In genomic region chr1:230938924-230939368, GRCh38 we compare ENCODE assay signal across 24 cellular contexts. TPM values are rescaled to one million over a fixed set of nuclear protein-coding genes. Genes with fewer than 3 reads are reported as not detected.
DNase-seq lines count a peak whose midpoint lies in the region; ATAC-seq and TF ChIP-seq lines count a peak whose summit lies in the region.
"Had no signal": no experiment of that assay in that cellular context is flagged by ENCODE, and none has a peak within 500 bp of the region (broad histone marks: within the 10 kb centered on the region; RNA-seq: fewer than 3 reads in every experiment).

No MANE protein-coding gene starts in this region.

- ATAC-seq in activated CD4-positive, alpha-beta T cell treated with anti-CD3 and anti-CD28 coated beads for 36 hours: no peak
- no peak for ATAC-seq in activated T-helper 17 cell treated with anti-CD3 and anti-CD28 coated beads, Interleukin-2, amount 50 U/mL, for 72 hours (replicated peaks)
- ATAC-seq: gastrocnemius medialis; left ventricle myocardium superior; right lobe of liver; stimulated activated naive CD8-positive, alpha-beta T cell treated with anti-CD3 and anti-CD28 coated beads, Interleukin-15, Interleukin-2, amounts not matched to agents 100 U/mL and 50 U/mL, for 24 hours had no signal

- peaks cover 10% of the 10 kb centered on the region for H3K4me1 Mint-ChIP-seq in activated CD4-positive, alpha-beta T cell treated with anti-CD3 and anti-CD28 coated beads for 36 hours
- peaks cover 12% of the 10 kb centered on the region for H3K4me1 Mint-ChIP-seq in activated T-helper 17 cell treated with anti-CD3 and anti-CD28 coated beads, Interleukin-2, amount 50 U/mL, for 72 hours
- H3K4me1 Mint-ChIP-seq: H9, neural crest cell had no signal

- TF ChIP-seq POLR2A in stomach (IDR thresholded peaks at IDR 0.05): no peak

- intact Hi-C loops in activated CD4-positive, alpha-beta T cell treated with anti-CD3 and anti-CD28 coated beads for 36 hours (cut with DNase I, micrococcal nuclease): no loop called here
- intact Hi-C loops in stomach (cut with DNase I; ENCODE audit: low total_unique reads): no loop called here

- H3K27me3 Mint-ChIP-seq in activated CD4-positive, alpha-beta T cell treated with anti-CD3 and anti-CD28 coated beads for 36 hours: no peaks in the 10 kb centered on the region
- no peaks in the 10 kb centered on the region for H3K27me3 Mint-ChIP-seq in activated T-helper 17 cell treated with anti-CD3 and anti-CD28 coated beads, Interleukin-2, amount 50 U/mL, for 72 hours

- POLR2A ChIA-PET in activated CD4-positive, alpha-beta T cell treated with anti-CD3 and anti-CD28 coated beads for 36 hours (lab: Charles Lee): no interaction called here

- no peaks in the 10 kb centered on the region for H3K9me3 ChIP-seq in stomach
- H3K9me3 ChIP-seq: gastrocnemius medialis, right lobe of liver, SJSA1 had no signal

- H3K27me3 ChIP-seq in stomach: no peaks in the 10 kb centered on the region
- H3K27me3 ChIP-seq: gastrocnemius medialis, right lobe of liver, SJSA1 had no signal

- WGBS in stomach, 5 donors: 26 to 66% (median 32%) methylated on average over 2 of the region's 2 CpGs

- no peak for DNase-seq in activated CD4-positive, alpha-beta T cell treated with anti-CD3 and anti-CD28 coated beads for 36 hours
- no peak for DNase-seq in activated CD4-positive, alpha-beta T cell treated with anti-CD3 and anti-CD28 coated beads for 4 hours
- peak; percentile 23 for DNase-seq in left kidney (ENCODE audit: low read depth, low spot score)
- no peak for DNase-seq in stomach
- no peak for DNase-seq in iPS-NIHi11 (ENCODE audit: low spot score)
- no peak for DNase-seq in NCI-H510A (lab: John Stamatoyannopoulos, UW)
- DNase-seq in NCI-H2081 treated with DMSO at 0.1 percent for 48 hours (lab: John Stamatoyannopoulos, UW): no peak
- DNase-seq: activated CD4-positive, alpha-beta T cell treated with anti-CD3 and anti-CD28 coated beads for 48 hours; DMS53; effector CD8-positive, alpha-beta T cell; gastrocnemius medialis; H9; hippocampal formation; left ventricle myocardium superior; midbrain; NCI-H1694 treated with DMSO at 0.1 percent for 48 hours; NCI-H526 treated with DMSO at 0.1 percent for 48 hours; right lobe of liver; stimulated activated naive CD8-positive, alpha-beta T cell treated with anti-CD3 and anti-CD28 coated beads, Interleukin-15, Interleukin-2, amounts not matched to agents 100 U/mL and 50 U/mL, for 24 hours; trophoblast cell had no signal

- H3K36me3 ChIP-seq in stomach: peaks cover 0 to 19% (median 14%) of the 10 kb centered on the region in 4 donors
- H3K36me3 ChIP-seq: right lobe of liver, SJSA1 had no signal

- no peak overlapping the region for H3K4me3 Mint-ChIP-seq in activated CD4-positive, alpha-beta T cell treated with anti-CD3 and anti-CD28 coated beads for 36 hours
- no peak overlapping the region for H3K4me3 Mint-ChIP-seq in activated T-helper 17 cell treated with anti-CD3 and anti-CD28 coated beads, Interleukin-2, amount 50 U/mL, for 72 hours
- H3K4me3 Mint-ChIP-seq: activated T-helper 1 cell treated with anti-CD3 and anti-CD28 coated beads, Interleukin-12 subunit alpha, Interleukin-12 subunit beta, Interleukin-2, Interleukin-4 antibody, amounts not matched to agents 30 ng/mL and 10 ng/mL and 1 ng/mL, durations not matched to agents 14 hours and 24 hours and 36 hours; H9; neural crest cell had no signal

- no peak overlapping the region for H3K4me3 ChIP-seq in stomach
- H3K4me3 ChIP-seq: gastrocnemius medialis, right lobe of liver, SJSA1 had no signal

- H3K27ac Mint-ChIP-seq in activated CD4-positive, alpha-beta T cell treated with anti-CD3 and anti-CD28 coated beads for 36 hours: peak overlapping the region; percentile 11
- peak overlapping the region; percentile 34 for H3K27ac Mint-ChIP-seq in activated T-helper 17 cell treated with anti-CD3 and anti-CD28 coated beads, Interleukin-2, amount 50 U/mL, for 72 hours
- H3K27ac Mint-ChIP-seq: activated T-helper 1 cell treated with anti-CD3 and anti-CD28 coated beads, Interleukin-12 subunit alpha, Interleukin-12 subunit beta, Interleukin-2, Interleukin-4 antibody, amounts not matched to agents 30 ng/mL and 10 ng/mL and 1 ng/mL, durations not matched to agents 14 hours and 24 hours and 36 hours; H9 had no signal

- peaks cover 11 to 44% (median 30%) of the 10 kb centered on the region in 4 donors for H3K4me1 ChIP-seq in stomach
- H3K4me1 ChIP-seq: right lobe of liver had no signal

- no peak for TF ChIP-seq CTCF in stomach (IDR thresholded peaks at IDR 0.05)

- H3K9me3 Mint-ChIP-seq in activated CD4-positive, alpha-beta T cell treated with anti-CD3 and anti-CD28 coated beads for 36 hours (ENCODE audit: low read depth): no peaks in the 10 kb centered on the region
- no peaks in the 10 kb centered on the region for H3K9me3 Mint-ChIP-seq in activated T-helper 17 cell treated with anti-CD3 and anti-CD28 coated beads, Interleukin-2, amount 50 U/mL, for 72 hours
- H3K9me3 Mint-ChIP-seq: activated T-helper 1 cell treated with anti-CD3 and anti-CD28 coated beads, Interleukin-12 subunit alpha, Interleukin-12 subunit beta, Interleukin-2, Interleukin-4 antibody, amounts not matched to agents 30 ng/mL and 10 ng/mL and 1 ng/mL, durations not matched to agents 14 hours and 24 hours and 36 hours; H9; neural crest cell had no signal

- CTCF ChIA-PET in activated CD4-positive, alpha-beta T cell treated with anti-CD3 and anti-CD28 coated beads for 36 hours (lab: Charles Lee): interaction anchor here (1.0 to 1.1 kb wide), 2 partner anchors 22 to 24 kb away, joined by 3 read pairs; no protein-coding TSS in a partner anchor

- peaks cover 9% of the 10 kb centered on the region for H3K36me3 Mint-ChIP-seq in activated CD4-positive, alpha-beta T cell treated with anti-CD3 and anti-CD28 coated beads for 36 hours (ENCODE audit: low read depth)
- peaks cover 45% of the 10 kb centered on the region for H3K36me3 Mint-ChIP-seq in activated T-helper 17 cell treated with anti-CD3 and anti-CD28 coated beads, Interleukin-2, amount 50 U/mL, for 72 hours (ENCODE audit: low read depth)

- no peak for TF ChIP-seq EP300 in stomach (IDR thresholded peaks at IDR 0.05)

- H3K27ac ChIP-seq in stomach: peak overlapping the region in 4 of 5 donors; percentile 35 to 60 (median 54)
- H3K27ac ChIP-seq: gastrocnemius medialis, right lobe of liver, SJSA1 had no signal

RNA-seq across cellular contexts. Expression of gene TTC13, which starts 39.7 kb away (rescaled TPM):
- total RNA-seq in activated CD4-positive, alpha-beta T cell treated with anti-CD3 and anti-CD28 coated beads for 36 hours: 10 to 100 TPM; 13.6 to 16.2 TPM
- total RNA-seq in activated T-helper 17 cell treated with anti-CD3 and anti-CD28 coated beads, Interleukin-2, amount 50 U/mL, for 72 hours: 10 to 100 TPM; 13.3 to 22.0 TPM
- total RNA-seq in stomach: 100 to 1,000 TPM in 1 of 5 donors, 10 to 100 TPM in 4; 23.9 to 117 (median 53.3) TPM
- 1 to 10 TPM; 2.1 to 9.3 (median 3.9) TPM for polyA plus RNA-seq in stomach

RNA-seq across cellular contexts. Expression of gene ARV1, which starts 39.9 kb away (rescaled TPM):
- 10 to 100 TPM; 16.2 to 16.9 TPM for total RNA-seq in activated CD4-positive, alpha-beta T cell treated with anti-CD3 and anti-CD28 coated beads for 36 hours
- total RNA-seq in activated T-helper 17 cell treated with anti-CD3 and anti-CD28 coated beads, Interleukin-2, amount 50 U/mL, for 72 hours: 10 to 100 TPM in 1 of 2 donors, 1 to 10 TPM in 1; 8.9 to 15.4 TPM
- 10 to 100 TPM; 11.0 to 29.8 (median 13.9) TPM for total RNA-seq in stomach
- 10 to 100 TPM; 18.7 to 38.8 (median 18.9) TPM for polyA plus RNA-seq in stomach
